In genomic region chr14:24164591-24164991, GRCh38 we compare ENCODE assay signal across 22 cellular contexts. TPM values are rescaled to one million over a fixed set of nuclear protein-coding genes. Genes with fewer than 3 reads are reported as not detected.
DNase-seq lines count a peak whose midpoint lies in the region; TF ChIP-seq lines count a peak whose summit lies in the region.
"Had no signal": no experiment of that assay in that cellular context is flagged by ENCODE, and none has a peak within 500 bp of the region (broad histone marks: within the 10 kb centered on the region; RNA-seq: fewer than 3 reads in every experiment).

No MANE protein-coding gene starts in this region.

- H3K27ac Mint-ChIP-seq in T-helper 2 cell treated with Interferon-gamma antibody and Interleukin-4, amounts not matched to agents 5 μg/mL and 100 μg/mL, for 36 hours, result peak overlapping the region; percentile 45
- H3K27ac Mint-ChIP-seq in CD4-positive, alpha-beta memory T cell, result peak overlapping the region in 4 of 7 donors; percentile 42 to 97 (median 60)
- peak overlapping the region; percentile 70 for H3K27ac Mint-ChIP-seq in activated naive CD8-positive, alpha-beta T cell treated with anti-CD3 and anti-CD28 coated beads for 36 hours
- H3K27ac Mint-ChIP-seq in mesothelial cell of epicardium, result peak overlapping the region; percentile 85

- H3K27me3 ChIP-seq in CD4-positive, alpha-beta memory T cell (ENCODE audit: insufficient read depth, low read length), result no peaks in the 10 kb centered on the region
- H3K27me3 ChIP-seq: SJSA1 had no signal

- H3K36me3 Mint-ChIP-seq in T-helper 2 cell treated with Interferon-gamma antibody and Interleukin-4, amounts not matched to agents 5 μg/mL and 100 μg/mL, for 36 hours (ENCODE audit: low read depth), result peaks cover 85% of the 10 kb centered on the region
- peaks cover 62 to 81% of the 10 kb centered on the region in 2 donors for H3K36me3 Mint-ChIP-seq in CD4-positive, alpha-beta memory T cell
- H3K36me3 Mint-ChIP-seq in activated naive CD8-positive, alpha-beta T cell treated with anti-CD3 and anti-CD28 coated beads for 36 hours, result peaks cover 51% of the 10 kb centered on the region
- peaks cover 41% of the 10 kb centered on the region for H3K36me3 Mint-ChIP-seq in mesothelial cell of epicardium

- peaks cover 57% of the 10 kb centered on the region for H3K36me3 ChIP-seq in CD4-positive, alpha-beta memory T cell (ENCODE audit: insufficient read depth, low read length)

- intact Hi-C loops in CD4-positive, alpha-beta memory T cell (cut with micrococcal nuclease), result no loop called here

- TF ChIP-seq CTCF in mesothelial cell of epicardium (IDR thresholded peaks at IDR 0.05; ENCODE audit: unreplicated experiment), result no peak

- H3K4me1 Mint-ChIP-seq in T-helper 2 cell treated with Interferon-gamma antibody and Interleukin-4, amounts not matched to agents 5 μg/mL and 100 μg/mL, for 36 hours (ENCODE audit: low read depth), result peaks cover 47% of the 10 kb centered on the region
- peaks cover 39 to 74% (median 57%) of the 10 kb centered on the region in 4 donors for H3K4me1 Mint-ChIP-seq in CD4-positive, alpha-beta memory T cell
- peaks cover 47% of the 10 kb centered on the region for H3K4me1 Mint-ChIP-seq in activated naive CD8-positive, alpha-beta T cell treated with anti-CD3 and anti-CD28 coated beads for 36 hours
- H3K4me1 Mint-ChIP-seq in mesothelial cell of epicardium, result peaks cover 45% of the 10 kb centered on the region

- peak overlapping the region; percentile 40 for H3K4me3 Mint-ChIP-seq in T-helper 2 cell treated with Interferon-gamma antibody and Interleukin-4, amounts not matched to agents 5 μg/mL and 100 μg/mL, for 36 hours
- H3K4me3 Mint-ChIP-seq in CD4-positive, alpha-beta memory T cell, result peak overlapping the region in 3 of 8 donors; percentile 51 to 73 (median 65)
- no peak overlapping the region for H3K4me3 Mint-ChIP-seq in activated naive CD8-positive, alpha-beta T cell treated with anti-CD3 and anti-CD28 coated beads for 36 hours
- peak overlapping the region; percentile 13 for H3K4me3 Mint-ChIP-seq in mesothelial cell of epicardium

- H3K9me3 Mint-ChIP-seq in T-helper 2 cell treated with Interferon-gamma antibody and Interleukin-4, amounts not matched to agents 5 μg/mL and 100 μg/mL, for 36 hours, result no peaks in the 10 kb centered on the region
- no peaks in the 10 kb centered on the region for H3K9me3 Mint-ChIP-seq in CD4-positive, alpha-beta memory T cell
- H3K9me3 Mint-ChIP-seq in activated naive CD8-positive, alpha-beta T cell treated with anti-CD3 and anti-CD28 coated beads for 36 hours, result no peaks in the 10 kb centered on the region
- H3K9me3 Mint-ChIP-seq in mesothelial cell of epicardium, result no peaks in the 10 kb centered on the region

- no peaks in the 10 kb centered on the region for H3K9me3 ChIP-seq in CD4-positive, alpha-beta memory T cell (ENCODE audit: control insufficient read depth in 1 of 2, low read length in 2 of 2)
- H3K9me3 ChIP-seq: Caco-2, SJSA1 had no signal

- peaks cover 53% of the 10 kb centered on the region for H3K4me1 ChIP-seq in CD4-positive, alpha-beta memory T cell (ENCODE audit: insufficient read depth, low read length)

- H3K27me3 Mint-ChIP-seq in T-helper 2 cell treated with Interferon-gamma antibody and Interleukin-4, amounts not matched to agents 5 μg/mL and 100 μg/mL, for 36 hours (ENCODE audit: low read depth), result peaks cover 2% of the 10 kb centered on the region
- H3K27me3 Mint-ChIP-seq in CD4-positive, alpha-beta memory T cell, result no peaks in the 10 kb centered on the region
- peaks cover 6% of the 10 kb centered on the region for H3K27me3 Mint-ChIP-seq in activated naive CD8-positive, alpha-beta T cell treated with anti-CD3 and anti-CD28 coated beads for 36 hours
- no peaks in the 10 kb centered on the region for H3K27me3 Mint-ChIP-seq in mesothelial cell of epicardium (ENCODE audit: low read depth)

- DNase-seq in T-helper 2 cell treated with Interferon-gamma antibody and Interleukin-4, amounts not matched to agents 5 μg/mL and 100 μg/mL, for 36 hours (ENCODE audit: low spot score), result no peak
- no peak for DNase-seq in T-helper 2 cell
- no peak for DNase-seq in CD4-positive, alpha-beta memory T cell
- no peak for DNase-seq in activated naive CD8-positive, alpha-beta T cell treated with anti-CD3 and anti-CD28 coated beads for 36 hours
- no peak for DNase-seq in mesothelial cell of epicardium (ENCODE audit: low spot score in 2 of 2, unreplicated experiment in 2 of 2)
- no peak for DNase-seq in mucosa of gallbladder (ENCODE audit: low spot score)
- no peak for DNase-seq in glomerular visceral epithelial cell (ENCODE audit: extremely low spot score)
- DNase-seq in NCI-H1092 treated with DMSO at 0.1 percent for 48 hours (lab: John Stamatoyannopoulos, UW), result no peak
- DNase-seq: 8988T; activated CD4-positive, CD25-positive, alpha-beta regulatory T cell; activated naive CD4-positive, alpha-beta T cell treated with anti-CD3 and anti-CD28 coated beads, Interleukin-2, amount 50 U/mL, for 16 hours; AML-193; Caco-2; NCI-H1105; NCI-H2029 treated with DMSO at 0.1 percent for 48 hours; NCI-H510A; NK-92 treated with Interleukin-12 subunit alpha and Interleukin-12 subunit beta, amount 100 ng/mL, for 24 hours; small intestine; stimulated activated CD4-positive, alpha-beta T cell treated with anti-CD3 and anti-CD28 coated beads, Interleukin-4, amount 100 ng/mL, for 1 hour; T1000 had no signal

- no peak overlapping the region for H3K4me3 ChIP-seq in CD4-positive, alpha-beta memory T cell (ENCODE audit: low read length in 2 of 2)
- H3K4me3 ChIP-seq: SJSA1 had no signal

- no peak overlapping the region for H3K27ac ChIP-seq in CD4-positive, alpha-beta memory T cell (ENCODE audit: low read depth, low read length)
- H3K27ac ChIP-seq: SJSA1 had no signal

- CTCF ChIA-PET in CD4-positive, alpha-beta memory T cell (lab: Charles Lee; ENCODE audit: partially characterized antibody), result interaction anchor here (1.0 to 1.7 kb wide), 3 partner anchors 9 to 56 kb away, joined by 4 to 5 read pairs (median 4); no protein-coding TSS in a partner anchor

- POLR2A ChIA-PET in CD4-positive, alpha-beta memory T cell (lab: Charles Lee; ENCODE audit: partially characterized antibody), result interaction anchor here (1.2 to 6.8 kb wide), 7 partner anchors 10 to 50 kb away, joined by 3 to 75 read pairs (median 5); partner anchors contain the start of genes DCAF11, IPO4, NRL and PSME2

RNA-seq across cellular contexts. Expression of gene IRF9, which starts 3.5 kb away (rescaled TPM):
- 100 to 1,000 TPM; 154 to 157 TPM for total RNA-seq in CD4-positive, alpha-beta memory T cell
- polyA plus RNA-seq in CD4-positive, alpha-beta memory T cell, result 100 to 1,000 TPM in 1 of 2 donors, 10 to 100 TPM in 1; 59.3 to 121 TPM
- total RNA-seq in activated naive CD8-positive, alpha-beta T cell treated with anti-CD3 and anti-CD28 coated beads for 36 hours, result 100 to 1,000 TPM; 133 to 136 TPM
- total RNA-seq in mesothelial cell of epicardium, result 244 to 274 TPM (median 250 TPM) in 3 replicates
- 148 TPM for total RNA-seq in mucosa of gallbladder

RNA-seq across cellular contexts. Expression of gene REC8, which starts 7.3 kb away (rescaled TPM):
- total RNA-seq in CD4-positive, alpha-beta memory T cell, result 10 to 100 TPM; 27.7 to 30.5 TPM
- 1 to 10 TPM; 2.8 to 9.8 TPM for polyA plus RNA-seq in CD4-positive, alpha-beta memory T cell
- total RNA-seq in activated naive CD8-positive, alpha-beta T cell treated with anti-CD3 and anti-CD28 coated beads for 36 hours, result 10 to 100 TPM; 28.9 to 29.2 TPM
- total RNA-seq in mesothelial cell of epicardium (465 to 486 TPM (median 484 TPM) in 3 replicates), mucosa of gallbladder (208 TPM)
- total RNA-seq: Daoy had no signal

RNA-seq across cellular contexts. Expression of gene RNF31, which starts 17.3 kb away (rescaled TPM):
- 100 to 1,000 TPM; 108 to 113 TPM for total RNA-seq in CD4-positive, alpha-beta memory T cell
- 10 to 100 TPM; 44.3 to 75.7 TPM for polyA plus RNA-seq in CD4-positive, alpha-beta memory T cell
- total RNA-seq in activated naive CD8-positive, alpha-beta T cell treated with anti-CD3 and anti-CD28 coated beads for 36 hours, result 10 to 100 TPM; 82.2 to 86.5 TPM
- total RNA-seq in mesothelial cell of epicardium (90.5 to 96.0 TPM (median 90.5 TPM) in 3 replicates), mucosa of gallbladder (60.7 TPM)

RNA-seq across cellular contexts. Expression of gene PSME2, which starts 18.2 kb away (rescaled TPM):
- 100 to 1,000 TPM; 143 to 150 TPM for total RNA-seq in CD4-positive, alpha-beta memory T cell
- polyA plus RNA-seq in CD4-positive, alpha-beta memory T cell, result 100 to 1,000 TPM; 511 to 815 TPM
- 100 to 1,000 TPM; 541 to 558 TPM for total RNA-seq in activated naive CD8-positive, alpha-beta T cell treated with anti-CD3 and anti-CD28 coated beads for 36 hours
- total RNA-seq in mesothelial cell of epicardium (143 to 149 TPM (median 148 TPM) in 3 replicates), mucosa of gallbladder (106 TPM)

RNA-seq across cellular contexts. Expression of gene EMC9, which starts 23.2 kb away (rescaled TPM):
- total RNA-seq in CD4-positive, alpha-beta memory T cell, result 10 to 100 TPM; 33.0 to 33.9 TPM
- polyA plus RNA-seq in CD4-positive, alpha-beta memory T cell, result 10 to 100 TPM; 11.4 to 13.6 TPM
- total RNA-seq in activated naive CD8-positive, alpha-beta T cell treated with anti-CD3 and anti-CD28 coated beads for 36 hours, result 10 to 100 TPM; 39.1 to 40.1 TPM
- 17.7 to 21.3 TPM (median 21.2 TPM) in 3 replicates for total RNA-seq in mesothelial cell of epicardium
- 24.0 TPM for total RNA-seq in mucosa of gallbladder
